ENCODE assay signal across 32 cellular contexts in the genomic region with DNA sequence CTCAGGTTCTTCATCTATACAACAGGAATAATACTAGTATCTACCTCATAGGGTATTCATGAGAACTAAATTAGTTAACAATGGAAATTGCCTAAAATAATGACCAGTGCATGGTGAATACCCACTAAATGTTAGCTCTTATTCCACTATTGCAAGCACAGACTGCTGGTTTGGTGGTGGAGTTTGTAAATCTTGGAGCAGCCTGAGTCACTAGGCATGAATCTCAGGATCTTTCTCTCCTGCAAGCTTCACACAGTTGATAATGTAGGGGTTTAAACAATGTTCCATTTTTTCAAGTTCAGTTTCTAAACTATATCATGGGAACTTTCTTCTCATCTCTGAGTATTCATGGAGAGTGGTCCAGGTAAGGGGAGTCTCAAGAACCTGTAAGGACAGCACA.
"Had no signal": no experiment of that assay in that cellular context is flagged by ENCODE, and none has a peak within 500 bp of the region (broad histone marks: within the 10 kb centered on the region; RNA-seq: fewer than 3 reads in every experiment).

No MANE protein-coding gene starts in this region.

- H3K9me3 ChIP-seq: adrenal gland, body of pancreas, breast epithelium had no signal

- ATAC-seq: activated CD8-positive, alpha-beta memory T cell treated with anti-CD3 and anti-CD28 coated beads, Interleukin-2, amount 10 ng/mL, durations not matched to agents 7 days and 5 days; activated CD8-positive, alpha-beta T cell treated with anti-CD3 and anti-CD28 coated beads, Interleukin-2, amount 10 ng/mL, durations not matched to agents 7 days and 5 days; body of pancreas had no signal

- H3K4me1 ChIP-seq: adrenal gland, body of pancreas, breast epithelium had no signal

- H3K36me3 ChIP-seq: adrenal gland, brain microvascular endothelial cell, breast epithelium had no signal

- H3K4me3 ChIP-seq: adrenal gland, body of pancreas, breast epithelium had no signal

- H3K27me3 ChIP-seq: adrenal gland, body of pancreas, brain microvascular endothelial cell, breast epithelium had no signal

- DNase-seq: activated B cell treated with CpG ODN at 0.5 μM for 24 hours; activated CD4-positive, alpha-beta memory T cell treated with anti-CD3 and anti-CD28 coated beads, Interleukin-2, amount 10 ng/mL, durations not matched to agents 7 days and 5 days; activated CD4-positive, alpha-beta T cell treated with anti-CD3 and anti-CD28 coated beads for 4 hours; activated CD4-positive, alpha-beta T cell treated with anti-CD3 and anti-CD28 coated beads, Interleukin-2, amount 10 ng/mL, durations not matched to agents 24 days and 14 days; activated CD4-positive, alpha-beta T cell treated with anti-CD3 and anti-CD28 coated beads, Interleukin-2, amount 50 U/mL, for 48 hours; activated CD4-positive, CD25-positive, alpha-beta regulatory T cell treated with anti-CD3 and anti-CD28 coated beads, Interleukin-2, amount 50 U/mL, for 72 hours; activated CD8-positive, alpha-beta memory T cell treated with anti-CD3 and anti-CD28 coated beads for 24 hours; activated CD8-positive, alpha-beta memory T cell treated with anti-CD3 and anti-CD28 coated beads, Interleukin-2, amount 10 ng/mL, durations not matched to agents 7 days and 5 days; activated CD8-positive, alpha-beta memory T cell treated with anti-CD3 and anti-CD28 coated beads, Interleukin-2, amount 50 U/mL, for 48 hours; activated CD8-positive, alpha-beta T cell treated with anti-CD3 and anti-CD28 coated beads, Interleukin-2, amount 10 ng/mL, durations not matched to agents 7 days and 5 days; activated effector memory CD4-positive, alpha-beta T cell treated with Interleukin-2 at 50 U/mL for 16 hours; activated gamma-delta T cell; activated naive CD4-positive, alpha-beta T cell treated with anti-CD3 and anti-CD28 coated beads, Interleukin-2, amount 10 ng/mL, durations not matched to agents 7 days and 5 days; activated naive CD4-positive, alpha-beta T cell treated with Interleukin-2 at 50 U/mL for 16 hours; activated naive CD8-positive, alpha-beta T cell treated with anti-CD3 and anti-CD28 coated beads for 36 hours; activated T-cell treated with anti-CD3 and anti-CD28 coated beads, Interleukin-2, amount 50 U/mL, for 24 hours; activated T-cell treated with anti-CD3 and anti-CD28 coated beads, Interleukin-2, amount 50 U/mL, for 48 hours; adrenal gland; amniotic stem cell; aorta; body of pancreas; brain microvascular endothelial cell; central memory CD4-positive, alpha-beta T cell; T-helper 1 cell; T-helper 2 cell; T-helper 9 cell had no signal

- H3K27ac Mint-ChIP-seq: activated B cell treated with CpG ODN at 0.5 μM for 24 hours; activated CD4-positive, alpha-beta memory T cell treated with anti-CD3 and anti-CD28 coated beads, Interleukin-2, amount 10 ng/mL, durations not matched to agents 7 days and 5 days; activated CD4-positive, alpha-beta T cell treated with anti-CD3 and anti-CD28 coated beads, Interleukin-2, amount 10 ng/mL, durations not matched to agents 24 days and 14 days; activated CD8-positive, alpha-beta memory T cell treated with anti-CD3 and anti-CD28 coated beads, Interleukin-2, amount 10 ng/mL, durations not matched to agents 7 days and 5 days; activated CD8-positive, alpha-beta T cell treated with anti-CD3 and anti-CD28 coated beads, Interleukin-2, amount 10 ng/mL, durations not matched to agents 7 days and 5 days; activated naive CD4-positive, alpha-beta T cell treated with anti-CD3 and anti-CD28 coated beads, Interleukin-2, amount 10 ng/mL, durations not matched to agents 7 days and 5 days; activated naive CD4-positive, alpha-beta T cell treated with anti-CD3 and anti-CD28 coated beads, Interleukin-2, amount 50 U/mL, for 24 hours; activated naive CD8-positive, alpha-beta T cell treated with anti-CD3 and anti-CD28 coated beads for 36 hours; activated T-cell treated with anti-CD3 and anti-CD28 coated beads, Interleukin-2, amount 50 U/mL, for 24 hours; activated T-helper 2 cell treated with anti-CD3 and anti-CD28 coated beads, Interferon-gamma antibody, Interleukin-2, Interleukin-4, amounts not matched to agents 10 μg/mL and 5 μg/mL and 100 μg/mL, durations not matched to agents 14 hours and 24 hours and 36 hours; T-helper 1 cell treated with Interleukin-12 subunit alpha and Interleukin-12 subunit beta and Interleukin-4 antibody, amounts not matched to agents 30 μg/mL and 1 μg/mL, for 36 hours; T-helper 2 cell treated with Interferon-gamma antibody and Interleukin-4, amounts not matched to agents 5 μg/mL and 100 μg/mL, for 36 hours had no signal

- H3K4me1 Mint-ChIP-seq: activated B cell treated with CpG ODN at 0.5 μM for 24 hours; activated CD4-positive, alpha-beta memory T cell treated with anti-CD3 and anti-CD28 coated beads, Interleukin-2, amount 10 ng/mL, durations not matched to agents 7 days and 5 days; activated CD4-positive, alpha-beta T cell treated with anti-CD3 and anti-CD28 coated beads, Interleukin-2, amount 10 ng/mL, durations not matched to agents 24 days and 14 days; activated CD8-positive, alpha-beta memory T cell treated with anti-CD3 and anti-CD28 coated beads, Interleukin-2, amount 10 ng/mL, durations not matched to agents 7 days and 5 days; activated naive CD4-positive, alpha-beta T cell treated with anti-CD3 and anti-CD28 coated beads, Interleukin-2, amount 10 ng/mL, durations not matched to agents 7 days and 5 days; activated naive CD4-positive, alpha-beta T cell treated with anti-CD3 and anti-CD28 coated beads, Interleukin-2, amount 50 U/mL, for 24 hours; activated naive CD8-positive, alpha-beta T cell treated with anti-CD3 and anti-CD28 coated beads for 36 hours had no signal

- H3K9me3 Mint-ChIP-seq: activated CD4-positive, alpha-beta memory T cell treated with anti-CD3 and anti-CD28 coated beads, Interleukin-2, amount 10 ng/mL, durations not matched to agents 7 days and 5 days; activated CD4-positive, alpha-beta T cell treated with anti-CD3 and anti-CD28 coated beads, Interleukin-2, amount 10 ng/mL, durations not matched to agents 24 days and 14 days; activated naive CD4-positive, alpha-beta T cell treated with anti-CD3 and anti-CD28 coated beads, Interleukin-2, amount 10 ng/mL, durations not matched to agents 7 days and 5 days; activated naive CD4-positive, alpha-beta T cell treated with anti-CD3 and anti-CD28 coated beads, Interleukin-2, amount 50 U/mL, for 24 hours; activated T-helper 2 cell treated with anti-CD3 and anti-CD28 coated beads, Interferon-gamma antibody, Interleukin-2, Interleukin-4, amounts not matched to agents 10 μg/mL and 5 μg/mL and 100 μg/mL, durations not matched to agents 14 hours and 24 hours and 36 hours; T-helper 1 cell treated with Interleukin-12 subunit alpha and Interleukin-12 subunit beta and Interleukin-4 antibody, amounts not matched to agents 30 μg/mL and 1 μg/mL, for 36 hours; T-helper 2 cell treated with Interferon-gamma antibody and Interleukin-4, amounts not matched to agents 5 μg/mL and 100 μg/mL, for 36 hours had no signal

- H3K27ac ChIP-seq: adrenal gland, body of pancreas, brain microvascular endothelial cell, breast epithelium, VCaP had no signal

- H3K27me3 Mint-ChIP-seq: activated B cell treated with CpG ODN at 0.5 μM for 24 hours; activated CD4-positive, alpha-beta memory T cell treated with anti-CD3 and anti-CD28 coated beads, Interleukin-2, amount 10 ng/mL, durations not matched to agents 7 days and 5 days; activated CD4-positive, alpha-beta T cell treated with anti-CD3 and anti-CD28 coated beads, Interleukin-2, amount 10 ng/mL, durations not matched to agents 24 days and 14 days; activated CD8-positive, alpha-beta memory T cell treated with anti-CD3 and anti-CD28 coated beads, Interleukin-2, amount 10 ng/mL, durations not matched to agents 7 days and 5 days; activated naive CD4-positive, alpha-beta T cell treated with anti-CD3 and anti-CD28 coated beads, Interleukin-2, amount 10 ng/mL, durations not matched to agents 7 days and 5 days; activated naive CD4-positive, alpha-beta T cell treated with anti-CD3 and anti-CD28 coated beads, Interleukin-2, amount 50 U/mL, for 24 hours; activated naive CD8-positive, alpha-beta T cell treated with anti-CD3 and anti-CD28 coated beads for 36 hours; activated T-cell treated with anti-CD3 and anti-CD28 coated beads, Interleukin-2, amount 50 U/mL, for 24 hours had no signal

- H3K36me3 Mint-ChIP-seq: activated CD8-positive, alpha-beta memory T cell treated with anti-CD3 and anti-CD28 coated beads, Interleukin-2, amount 10 ng/mL, durations not matched to agents 7 days and 5 days; activated naive CD4-positive, alpha-beta T cell treated with anti-CD3 and anti-CD28 coated beads, Interleukin-2, amount 10 ng/mL, durations not matched to agents 7 days and 5 days had no signal

- H3K4me3 Mint-ChIP-seq: activated B cell treated with CpG ODN at 0.5 μM for 24 hours; activated CD4-positive, alpha-beta memory T cell treated with anti-CD3 and anti-CD28 coated beads, Interleukin-2, amount 10 ng/mL, durations not matched to agents 7 days and 5 days; activated CD4-positive, alpha-beta T cell treated with anti-CD3 and anti-CD28 coated beads, Interleukin-2, amount 10 ng/mL, durations not matched to agents 24 days and 14 days; activated CD8-positive, alpha-beta memory T cell treated with anti-CD3 and anti-CD28 coated beads, Interleukin-2, amount 10 ng/mL, durations not matched to agents 7 days and 5 days; activated CD8-positive, alpha-beta T cell treated with anti-CD3 and anti-CD28 coated beads, Interleukin-2, amount 10 ng/mL, durations not matched to agents 7 days and 5 days; activated naive CD4-positive, alpha-beta T cell treated with anti-CD3 and anti-CD28 coated beads, Interleukin-2, amount 10 ng/mL, durations not matched to agents 7 days and 5 days; activated naive CD4-positive, alpha-beta T cell treated with anti-CD3 and anti-CD28 coated beads, Interleukin-2, amount 50 U/mL, for 24 hours; activated naive CD8-positive, alpha-beta T cell treated with anti-CD3 and anti-CD28 coated beads for 36 hours; activated T-cell treated with anti-CD3 and anti-CD28 coated beads, Interleukin-2, amount 50 U/mL, for 24 hours; T-helper 1 cell treated with Interleukin-12 subunit alpha and Interleukin-12 subunit beta and Interleukin-4 antibody, amounts not matched to agents 30 μg/mL and 1 μg/mL, for 36 hours; T-helper 2 cell treated with Interferon-gamma antibody and Interleukin-4, amounts not matched to agents 5 μg/mL and 100 μg/mL, for 36 hours had no signal
